22 cellular contexts compared by ENCODE assay signal in genomic region chr6:169899481-169900145, GRCh38.
"Had no signal": no experiment of that assay in that cellular context is flagged by ENCODE, and none has a peak within 500 bp of the region (broad histone marks: within the 10 kb centered on the region; RNA-seq: fewer than 3 reads in every experiment).

No MANE protein-coding gene starts in this region.

- H3K27me3 ChIP-seq: breast epithelium, right lobe of liver had no signal

- H3K4me1 ChIP-seq: breast epithelium, psoas muscle had no signal

- H3K4me3 ChIP-seq: breast epithelium, lower lobe of right lung, psoas muscle, right lobe of liver, thoracic aorta had no signal

- H3K9me3 ChIP-seq: breast epithelium, lower lobe of right lung, psoas muscle, right lobe of liver, thoracic aorta had no signal

- H3K9me3 Mint-ChIP-seq: activated naive CD4-positive, alpha-beta T cell treated with anti-CD3 and anti-CD28 coated beads, Interleukin-2, amount 50 U/mL, for 24 hours; stimulated activated effector memory CD8-positive, alpha-beta T cell treated with anti-CD3 and anti-CD28 coated beads, Interleukin-12 subunit alpha, Interleukin-12 subunit beta, amount 100 ng/mL, for 72 hours had no signal

- DNase-seq: activated CD4-positive, CD25-positive, alpha-beta regulatory T cell treated with anti-CD3 and anti-CD28 coated beads, Interleukin-2, amount 50 U/mL, for 72 hours; activated CD8-positive, alpha-beta memory T cell treated with anti-CD3 and anti-CD28 coated beads for 24 hours; activated effector memory CD4-positive, alpha-beta T cell treated with anti-CD3 and anti-CD28 coated beads, Interleukin-2, amount 50 U/mL, for 16 hours; activated T-cell treated with anti-CD3 and anti-CD28 coated beads, Interleukin-2, amount 50 U/mL, for 72 hours; cortex of kidney; effector memory CD4-positive, alpha-beta T cell; foreskin fibroblast; hippocampal formation; left colon; lower lobe of right lung; midbrain; psoas muscle; small intestine; stimulated activated CD4-positive, alpha-beta T cell treated with anti-CD3 and anti-CD28 coated beads, Interleukin-4, amount 100 ng/mL, for 24 hours had no signal

- H3K36me3 Mint-ChIP-seq: activated naive CD4-positive, alpha-beta T cell treated with anti-CD3 and anti-CD28 coated beads, Interleukin-2, amount 50 U/mL, for 24 hours; stimulated activated effector memory CD8-positive, alpha-beta T cell treated with anti-CD3 and anti-CD28 coated beads, Interleukin-12 subunit alpha, Interleukin-12 subunit beta, amount 100 ng/mL, for 72 hours had no signal

- H3K27ac ChIP-seq: breast epithelium, epithelial cell of prostate, lower lobe of right lung, psoas muscle, right lobe of liver, thoracic aorta, VCaP had no signal

- H3K4me3 Mint-ChIP-seq: activated naive CD4-positive, alpha-beta T cell treated with anti-CD3 and anti-CD28 coated beads, Interleukin-2, amount 50 U/mL, for 24 hours; activated T-cell treated with anti-CD3 and anti-CD28 coated beads, Interleukin-2, amount 50 U/mL, for 72 hours; stimulated activated effector memory CD8-positive, alpha-beta T cell treated with anti-CD3 and anti-CD28 coated beads, Interleukin-12 subunit alpha, Interleukin-12 subunit beta, amount 100 ng/mL, for 72 hours; T-helper 1 cell treated with Interleukin-12 subunit alpha and Interleukin-12 subunit beta and Interleukin-4 antibody, amounts not matched to agents 30 μg/mL and 1 μg/mL, for 36 hours had no signal

- H3K27ac Mint-ChIP-seq: activated naive CD4-positive, alpha-beta T cell treated with anti-CD3 and anti-CD28 coated beads, Interleukin-2, amount 50 U/mL, for 24 hours; activated T-cell treated with anti-CD3 and anti-CD28 coated beads, Interleukin-2, amount 50 U/mL, for 72 hours; stimulated activated effector memory CD8-positive, alpha-beta T cell treated with anti-CD3 and anti-CD28 coated beads, Interleukin-12 subunit alpha, Interleukin-12 subunit beta, amount 100 ng/mL, for 72 hours; T-helper 1 cell treated with Interleukin-12 subunit alpha and Interleukin-12 subunit beta and Interleukin-4 antibody, amounts not matched to agents 30 μg/mL and 1 μg/mL, for 36 hours had no signal

- ATAC-seq: activated T-cell treated with anti-CD3 and anti-CD28 coated beads, Interleukin-2, amount 50 U/mL, for 72 hours; left colon; psoas muscle; stimulated activated effector memory CD8-positive, alpha-beta T cell treated with anti-CD3 and anti-CD28 coated beads, Interleukin-12 subunit alpha, Interleukin-12 subunit beta, amount 100 ng/mL, for 72 hours had no signal

- H3K4me1 Mint-ChIP-seq: activated naive CD4-positive, alpha-beta T cell treated with anti-CD3 and anti-CD28 coated beads, Interleukin-2, amount 50 U/mL, for 24 hours; stimulated activated effector memory CD8-positive, alpha-beta T cell treated with anti-CD3 and anti-CD28 coated beads, Interleukin-12 subunit alpha, Interleukin-12 subunit beta, amount 100 ng/mL, for 72 hours had no signal

- H3K36me3 ChIP-seq: breast epithelium, lower lobe of right lung, right lobe of liver, thoracic aorta had no signal
